Comparison of ENCODE assay signal across 22 cellular contexts in genomic region chr16:54946909-54947308, GRCh38. TPM values are rescaled to one million over a fixed set of nuclear protein-coding genes. Genes with fewer than 3 reads are reported as not detected.
DNase-seq lines count a peak whose midpoint lies in the region; ATAC-seq and TF ChIP-seq lines count a peak whose summit lies in the region.
"Had no signal": no experiment of that assay in that cellular context is flagged by ENCODE, and none has a peak within 500 bp of the region (broad histone marks: within the 10 kb centered on the region; RNA-seq: fewer than 3 reads in every experiment).

No MANE protein-coding gene starts in this region.

- no peak overlapping the region for H3K23ac ChIP-seq in IMR-90 (ENCODE audit: low read depth, low read length)

- no peak overlapping the region for H2BK15ac ChIP-seq in IMR-90 (ENCODE audit: low read depth, low read length)

- H3K79me1 ChIP-seq in IMR-90 (ENCODE audit: low read depth in 1 of 2, low read length in 2 of 2) = no peaks in the 10 kb centered on the region

- H2AFZ ChIP-seq in IMR-90 (replicated peaks; ENCODE audit: low read length, poor library complexity) = no peak overlapping the region

- dilution Hi-C loops in IMR-90 (cut with HindIII; ENCODE audit: low sequenced_read_pairs, unreplicated experiment) = no loop called here

- no peaks in the 10 kb centered on the region for H4K20me1 ChIP-seq in IMR-90 (ENCODE audit: insufficient read depth, low read length)
- H4K20me1 ChIP-seq: BLaER1 had no signal

- H3K4me3 ChIP-seq in A673 (ENCODE audit: low read depth, low read length, poor library complexity, severe bottlenecking) = no peak overlapping the region
- H3K4me3 ChIP-seq in IMR-90 (ENCODE audit: insufficient read depth, low read depth, low read length) = no peak overlapping the region
- H3K4me3 ChIP-seq in esophagus squamous epithelium = no peak overlapping the region
- H3K4me3 ChIP-seq: BLaER1, GM12878 had no signal

- CTCF ChIA-PET in A673 (lab: Charles Lee) = interaction anchor here (0.5 kb wide), 1 partner anchor 56 kb away, joined by 3 read pairs; no protein-coding TSS in a partner anchor
- CTCF ChIA-PET in IMR-90 (lab: Yijun Ruan, JAX) = no interaction called here
- CTCF ChIA-PET in activated CD4-positive, alpha-beta T cell treated with anti-CD3 and anti-CD28 coated beads for 36 hours (lab: Charles Lee) = interaction anchor here (0.6 kb wide), 2 partner anchors 1116 to 1461 kb away, joined by 5 to 6 read pairs; no protein-coding TSS in a partner anchor
- CTCF ChIA-PET in activated CD8-positive, alpha-beta memory T cell treated with anti-CD3 and anti-CD28 coated beads, Interleukin-2, amount 10 ng/mL, durations not matched to agents 7 days and 5 days (lab: Charles Lee) = no interaction called here

- no peak overlapping the region for H4K91ac ChIP-seq in IMR-90 (ENCODE audit: insufficient read depth, low read depth, low read length)

- no CpG with 5 or more reads among the region's 3 CpGs for WGBS in IMR-90 (ENCODE audit: extremely low coverage in 2 of 2, insufficient read length in 1 of 2), 2 experiments
- WGBS in esophagus squamous epithelium, 2 donors = 30 to 39% methylated on average over 3 of the region's 3 CpGs

- TF ChIP-seq RAD21 in IMR-90 (IDR thresholded peaks at IDR 0.05; ENCODE audit: low read length) = no peak

- no peak for ATAC-seq in IMR-90 (ENCODE audit: low read depth)
- no peak for ATAC-seq in activated CD4-positive, alpha-beta T cell treated with anti-CD3 and anti-CD28 coated beads for 36 hours
- ATAC-seq in activated CD8-positive, alpha-beta memory T cell treated with anti-CD3 and anti-CD28 coated beads, Interleukin-2, amount 10 ng/mL, durations not matched to agents 7 days and 5 days = no peak
- ATAC-seq: GM12878, PC-3 had no signal

- H3K27ac ChIP-seq in A673 (ENCODE audit: low read depth, low read length, poor library complexity, severe bottlenecking) = no peak overlapping the region
- no peak overlapping the region for H3K27ac ChIP-seq in IMR-90 (ENCODE audit: insufficient read depth, low read length)
- H3K27ac ChIP-seq in esophagus squamous epithelium = peak overlapping the region in 3 of 4 donors; percentile 57 to 74 (median 73)
- H3K27ac ChIP-seq: BLaER1, KMS-11 had no signal

- H3K9ac ChIP-seq in IMR-90 (ENCODE audit: low read depth, low read length) = no peak overlapping the region
- H3K9ac ChIP-seq: BLaER1, KMS-11 had no signal

- no peaks in the 10 kb centered on the region for H3K27me3 ChIP-seq in A673 (replicated peaks; ENCODE audit: insufficient read depth, low read depth, low read length, poor library complexity)
- peaks cover 17% of the 10 kb centered on the region for H3K27me3 ChIP-seq in IMR-90 (ENCODE audit: control insufficient read depth, insufficient read depth, low read length)
- H3K27me3 ChIP-seq in esophagus squamous epithelium = peaks cover 0 to 74% (median 0%) of the 10 kb centered on the region in 4 donors

- TF ChIP-seq POLR2A in IMR-90 (IDR thresholded peaks at IDR 0.05; ENCODE audit: low read depth, low read length) = no peak
- no peak for TF ChIP-seq POLR2A in esophagus squamous epithelium (IDR thresholded peaks at IDR 0.05)

- peaks cover 48% of the 10 kb centered on the region for H3K27me3 Mint-ChIP-seq in activated CD4-positive, alpha-beta T cell treated with anti-CD3 and anti-CD28 coated beads for 36 hours
- peaks cover 8% of the 10 kb centered on the region for H3K27me3 Mint-ChIP-seq in activated CD8-positive, alpha-beta memory T cell treated with anti-CD3 and anti-CD28 coated beads, Interleukin-2, amount 10 ng/mL, durations not matched to agents 7 days and 5 days

- H3K36me3 Mint-ChIP-seq in activated CD4-positive, alpha-beta T cell treated with anti-CD3 and anti-CD28 coated beads for 36 hours (ENCODE audit: low read depth) = no peaks in the 10 kb centered on the region
- H3K36me3 Mint-ChIP-seq in activated CD8-positive, alpha-beta memory T cell treated with anti-CD3 and anti-CD28 coated beads, Interleukin-2, amount 10 ng/mL, durations not matched to agents 7 days and 5 days = no peaks in the 10 kb centered on the region

- in situ Hi-C loops in IMR-90 (cut with MboI; ENCODE audit: low sequenced_read_pairs) = loop anchor here (25.0 kb wide), 3 partner anchors 660 to 1185 kb away; partner anchors contain the start of gene IRX3

- H3K4ac ChIP-seq in IMR-90 (ENCODE audit: low read depth, low read length) = no peak overlapping the region

- H3K9me3 Mint-ChIP-seq in activated CD4-positive, alpha-beta T cell treated with anti-CD3 and anti-CD28 coated beads for 36 hours (ENCODE audit: low read depth) = no peaks in the 10 kb centered on the region
- no peaks in the 10 kb centered on the region for H3K9me3 Mint-ChIP-seq in activated CD8-positive, alpha-beta memory T cell treated with anti-CD3 and anti-CD28 coated beads, Interleukin-2, amount 10 ng/mL, durations not matched to agents 7 days and 5 days (ENCODE audit: low read depth)
- H3K9me3 Mint-ChIP-seq: CD4-positive, alpha-beta T cell; H9 had no signal

- H3K4me1 Mint-ChIP-seq in activated CD4-positive, alpha-beta T cell treated with anti-CD3 and anti-CD28 coated beads for 36 hours = peaks cover 4% of the 10 kb centered on the region
- H3K4me1 Mint-ChIP-seq in activated CD8-positive, alpha-beta memory T cell treated with anti-CD3 and anti-CD28 coated beads, Interleukin-2, amount 10 ng/mL, durations not matched to agents 7 days and 5 days = no peaks in the 10 kb centered on the region

- TF ChIP-seq CTCF in A673 (conservative IDR thresholded peaks at IDR 0.05; ENCODE audit: low read depth, low read length) (no peak), IMR-90 (conservative IDR thresholded peaks at IDR 0.05; ENCODE audit: low read depth, low read length) (no peak), esophagus squamous epithelium (IDR thresholded peaks at IDR 0.05) (no peak)

- no peak overlapping the region for H2AK5ac ChIP-seq in IMR-90 (ENCODE audit: low read depth, low read length)

- H4K5ac ChIP-seq in IMR-90 (ENCODE audit: low read depth, low read length) = no peak overlapping the region

- no peak overlapping the region for H3K4me2 ChIP-seq in IMR-90 (ENCODE audit: low read depth, low read length)
- H3K4me2 ChIP-seq: BLaER1, KMS-11 had no signal

- DNase-seq in A673 (ENCODE audit: low spot score) = peak; percentile 10
- DNase-seq in IMR-90 = no peak
- DNase-seq in esophagus squamous epithelium (lab: John Stamatoyannopoulos, UW) = no peak
- peak; percentile 20 for DNase-seq in renal cortical epithelial cell (ENCODE audit: low read depth)
- no peak for DNase-seq in activated CD4-positive, alpha-beta T cell treated with anti-CD3 and anti-CD28 coated beads for 36 hours
- DNase-seq in EL = no peak
- no peak for DNase-seq in activated CD8-positive, alpha-beta memory T cell treated with anti-CD3 and anti-CD28 coated beads, Interleukin-2, amount 10 ng/mL, durations not matched to agents 7 days and 5 days
- DNase-seq: CD4-positive, alpha-beta T cell; COR-L47; DMS79; H9; NCI-H1694; NCI-H2081; NCI-H2171 treated with DMSO at 0.1 percent for 48 hours; NCI-H446; NCI-H526; PC-3; RPMI8226; SHP77 had no signal

- no peak overlapping the region for H2BK20ac ChIP-seq in IMR-90 (ENCODE audit: low read depth, low read length)

- H3K4me1 ChIP-seq in A673 (ENCODE audit: insufficient read depth, low read length, poor library complexity, severe bottlenecking) (no peaks in the 10 kb centered on the region), IMR-90 (ENCODE audit: control insufficient read depth, insufficient read depth, low read length) (no peaks in the 10 kb centered on the region), esophagus squamous epithelium (peaks cover 0 to 18% (median 0%) of the 10 kb centered on the region in 3 donors)
- H3K4me1 ChIP-seq: BLaER1 had no signal

- H3K9me3 ChIP-seq in A673 (ENCODE audit: low read depth, low read length, poor library complexity, severe bottlenecking) = no peaks in the 10 kb centered on the region
- no peaks in the 10 kb centered on the region for H3K9me3 ChIP-seq in IMR-90 (ENCODE audit: control insufficient read depth, insufficient read depth, low read length)
- H3K9me3 ChIP-seq in esophagus squamous epithelium = no peaks in the 10 kb centered on the region
- H3K9me3 ChIP-seq: BLaER1 had no signal

- intact Hi-C loops in A673 (cut with micrococcal nuclease; ENCODE audit: unreplicated experiment) = no loop called here
- intact Hi-C loops in IMR-90 (cut with micrococcal nuclease) = no loop called here
- intact Hi-C loops in esophagus squamous epithelium (cut with DNase I) = no loop called here
- intact Hi-C loops in activated CD4-positive, alpha-beta T cell treated with anti-CD3 and anti-CD28 coated beads for 36 hours (cut with DNase I, micrococcal nuclease) = no loop called here

- H3K4me3 Mint-ChIP-seq in activated CD4-positive, alpha-beta T cell treated with anti-CD3 and anti-CD28 coated beads for 36 hours = no peak overlapping the region
- H3K4me3 Mint-ChIP-seq in activated CD8-positive, alpha-beta memory T cell treated with anti-CD3 and anti-CD28 coated beads, Interleukin-2, amount 10 ng/mL, durations not matched to agents 7 days and 5 days = no peak overlapping the region
- H3K4me3 Mint-ChIP-seq: CD4-positive, alpha-beta T cell; H9 had no signal

- POLR2A ChIA-PET in A673 (lab: Charles Lee; ENCODE audit: low non-redundant PET) = no interaction called here
- POLR2A ChIA-PET in IMR-90 (lab: Charles Lee; ENCODE audit: unreplicated experiment) = interaction anchor here (0.6 kb wide), 1 partner anchor 13 kb away, joined by 4 read pairs; no protein-coding TSS in a partner anchor
- POLR2A ChIA-PET in activated CD4-positive, alpha-beta T cell treated with anti-CD3 and anti-CD28 coated beads for 36 hours (lab: Charles Lee) = no interaction called here

- H3K56ac ChIP-seq in IMR-90 (ENCODE audit: extremely low read depth, insufficient read depth, low read length) = no peak overlapping the region

- H3K36me3 ChIP-seq in A673 (ENCODE audit: insufficient read depth, low read length, poor library complexity, severe bottlenecking) = no peaks in the 10 kb centered on the region
- no peaks in the 10 kb centered on the region for H3K36me3 ChIP-seq in IMR-90 (ENCODE audit: control insufficient read depth, insufficient read depth, low read length)
- H3K36me3 ChIP-seq in esophagus squamous epithelium = no peaks in the 10 kb centered on the region
- H3K36me3 ChIP-seq: BLaER1 had no signal

- no peak overlapping the region for H2BK120ac ChIP-seq in IMR-90 (ENCODE audit: low read depth, low read length)

- no peak overlapping the region for H3K27ac Mint-ChIP-seq in activated CD4-positive, alpha-beta T cell treated with anti-CD3 and anti-CD28 coated beads for 36 hours
- H3K27ac Mint-ChIP-seq in activated CD8-positive, alpha-beta memory T cell treated with anti-CD3 and anti-CD28 coated beads, Interleukin-2, amount 10 ng/mL, durations not matched to agents 7 days and 5 days = no peak overlapping the region
- H3K27ac Mint-ChIP-seq: CD4-positive, alpha-beta T cell; H9 had no signal

- no peak overlapping the region for H2BK5ac ChIP-seq in IMR-90 (ENCODE audit: low read depth, low read length, poor library complexity, severe bottlenecking)

- H3K18ac ChIP-seq in IMR-90 (ENCODE audit: low read depth, low read length) = no peak overlapping the region

- H2AK9ac ChIP-seq in IMR-90 (replicated peaks; ENCODE audit: low read depth, low read length, poor library complexity) = no peak overlapping the region

- H4K8ac ChIP-seq in IMR-90 (ENCODE audit: low read depth in 2 of 2, low read length in 2 of 2) = no peak overlapping the region

- H3K9me1 ChIP-seq in IMR-90 (ENCODE audit: insufficient read depth, low read length) = no peaks in the 10 kb centered on the region

- BruUV-seq in A673 (replicated peaks; lab: Mats Ljungman, UMichigan) (no TSS peak), IMR-90 (replicated peaks; lab: Mats Ljungman, UMichigan) (no TSS peak)

- no peak overlapping the region for H3K14ac ChIP-seq in IMR-90 (replicated peaks; ENCODE audit: low read depth, low read length)

RNA-seq across cellular contexts. Expression of gene IRX5, which starts 16.2 kb away (rescaled TPM):
- 9.0 and 9.3 TPM in 2 replicates for total RNA-seq in A673 (2021)
- total RNA-seq in IMR-90 (2012; rRNA removed) = not detected in 2 replicates
- not detected in 2 replicates for polyA plus RNA-seq in IMR-90 (2012; rRNA removed)
- polyA plus RNA-seq in IMR-90 (2012; cell fraction: cytosol; rRNA removed) = 0.02 TPM in 1 of 2 replicates, not detected in the other
- polyA plus RNA-seq in IMR-90 (2012; cell fraction: nucleus; rRNA removed; ENCODE audit: low replicate concordance) = 0.07 and 0.08 TPM in 2 replicates
- total RNA-seq in esophagus squamous epithelium = 10 to 100 TPM; 11.9 to 23.5 (median 14.0) TPM
- 1.6 and 6.8 TPM in 2 replicates for total RNA-seq in renal cortical epithelial cell
- not detected for total RNA-seq in activated CD4-positive, alpha-beta T cell treated with anti-CD3 and anti-CD28 coated beads for 36 hours
- not detected for total RNA-seq in activated CD8-positive, alpha-beta memory T cell treated with anti-CD3 and anti-CD28 coated beads, Interleukin-2, amount 10 ng/mL, durations not matched to agents 7 days and 5 days
- total RNA-seq: CD4-positive, alpha-beta T cell; GM12878 had no signal

Comparison
In these comparisons a context has a peak if more than half of its experiments do, and no peak if none do; other contexts are left out.
1. DNase-seq: peak in A673 (single experiment) and renal cortical epithelial cell (single experiment); none in IMR-90 (single experiment), esophagus squamous epithelium (single experiment), activated CD4-positive, alpha-beta T cell treated with anti-CD3 and anti-CD28 coated beads for 36 hours (single experiment), EL (single experiment) and activated CD8-positive, alpha-beta memory T cell treated with anti-CD3 and anti-CD28 coated beads, Interleukin-2, amount 10 ng/mL, durations not matched to agents 7 days and 5 days (single experiment).
2. H3K27ac ChIP-seq: peak in esophagus squamous epithelium (3 of 4); none in A673 (single experiment) and IMR-90 (single experiment).
3. CTCF ChIA-PET loops: an anchor here in A673 (0.5 kb wide) and activated CD4-positive, alpha-beta T cell treated with anti-CD3 and anti-CD28 coated beads for 36 hours (0.6 kb wide); none called in IMR-90 and activated CD8-positive, alpha-beta memory T cell treated with anti-CD3 and anti-CD28 coated beads, Interleukin-2, amount 10 ng/mL, durations not matched to agents 7 days and 5 days.